ENCODE assay signal across 1 cellular context in the genomic region with DNA sequence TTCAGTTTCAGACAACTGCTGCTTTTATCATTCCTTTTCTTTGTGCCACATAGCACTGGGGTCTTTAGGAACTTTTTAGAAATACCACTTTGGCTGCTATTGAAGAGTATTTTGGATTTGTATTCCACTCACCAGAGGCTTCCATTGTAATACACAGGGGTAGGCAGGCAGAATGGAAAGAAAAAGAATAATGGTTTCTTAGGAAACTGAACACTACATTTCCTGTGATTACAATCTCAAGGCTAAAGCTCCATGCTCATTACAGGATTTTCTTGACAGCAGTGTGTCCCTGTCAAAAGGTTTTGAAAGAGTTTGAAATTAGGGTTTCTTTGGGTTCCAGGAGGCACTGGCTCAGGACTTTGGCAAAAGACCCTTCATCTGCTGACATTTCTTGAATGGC.
TF ChIP-seq lines count a peak whose summit lies in the region.

No MANE protein-coding gene starts in this region.

TF ChIP-seq in K562, 482 proteins besides CTCF, POLR2A, EP300 and RAD21 (continued from another document):
- TF ChIP-seq ZNF324 (CRISPR knock-in tag; IDR thresholded peaks at IDR 0.05) (no peak), SMARCB1 (IDR thresholded peaks at IDR 0.05; ENCODE audit: insufficient read length, low read depth) (no peak), ZNF830 (CRISPR knock-in tag; IDR thresholded peaks at IDR 0.05) (no peak), ZNF347 (CRISPR knock-in tag; IDR thresholded peaks at IDR 0.05; ENCODE audit: low read depth) (no peak), ZNF263 (CRISPR knock-in tag; IDR thresholded peaks at IDR 0.05; ENCODE audit: borderline replicate concordance) (no peak), TCF3 (CRISPR knock-in tag; IDR thresholded peaks at IDR 0.05) (no peak), RBM17 (IDR thresholded peaks at IDR 0.05; ENCODE audit: borderline replicate concordance, low read depth, low read length) (no peak), JUNB (CRISPR knock-in tag; conservative IDR thresholded peaks at IDR 0.05) (no peak)
- TF ChIP-seq, protein P1, sequence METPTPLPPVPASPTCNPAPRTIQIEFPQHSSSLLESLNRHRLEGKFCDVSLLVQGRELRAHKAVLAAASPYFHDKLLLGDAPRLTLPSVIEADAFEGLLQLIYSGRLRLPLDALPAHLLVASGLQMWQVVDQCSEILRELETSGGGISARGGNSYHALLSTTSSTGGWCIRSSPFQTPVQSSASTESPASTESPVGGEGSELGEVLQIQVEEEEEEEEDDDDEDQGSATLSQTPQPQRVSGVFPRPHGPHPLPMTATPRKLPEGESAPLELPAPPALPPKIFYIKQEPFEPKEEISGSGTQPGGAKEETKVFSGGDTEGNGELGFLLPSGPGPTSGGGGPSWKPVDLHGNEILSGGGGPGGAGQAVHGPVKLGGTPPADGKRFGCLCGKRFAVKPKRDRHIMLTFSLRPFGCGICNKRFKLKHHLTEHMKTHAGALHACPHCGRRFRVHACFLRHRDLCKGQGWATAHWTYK (CRISPR knock-in tag; IDR thresholded peaks at IDR 0.05), result 0 out of 2 replicates have a peak, but pooled peaks have one; percentile 28
- TF ChIP-seq, protein P2, sequence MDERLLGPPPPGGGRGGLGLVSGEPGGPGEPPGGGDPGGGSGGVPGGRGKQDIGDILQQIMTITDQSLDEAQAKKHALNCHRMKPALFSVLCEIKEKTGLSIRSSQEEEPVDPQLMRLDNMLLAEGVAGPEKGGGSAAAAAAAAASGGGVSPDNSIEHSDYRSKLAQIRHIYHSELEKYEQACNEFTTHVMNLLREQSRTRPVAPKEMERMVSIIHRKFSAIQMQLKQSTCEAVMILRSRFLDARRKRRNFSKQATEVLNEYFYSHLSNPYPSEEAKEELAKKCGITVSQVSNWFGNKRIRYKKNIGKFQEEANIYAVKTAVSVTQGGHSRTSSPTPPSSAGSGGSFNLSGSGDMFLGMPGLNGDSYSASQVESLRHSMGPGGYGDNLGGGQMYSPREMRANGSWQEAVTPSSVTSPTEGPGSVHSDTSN (CRISPR knock-in tag; IDR thresholded peaks at IDR 0.05; ENCODE audit: low read depth), result no peak
- TF ChIP-seq, protein P2 (tag; conservative IDR thresholded peaks at IDR 0.05; ENCODE audit: low read depth), result 0 out of 2 replicates have a peak, but pooled peaks have one; percentile 4
